Comparison of ENCODE assay signal across 10 cellular contexts in the genomic region with DNA sequence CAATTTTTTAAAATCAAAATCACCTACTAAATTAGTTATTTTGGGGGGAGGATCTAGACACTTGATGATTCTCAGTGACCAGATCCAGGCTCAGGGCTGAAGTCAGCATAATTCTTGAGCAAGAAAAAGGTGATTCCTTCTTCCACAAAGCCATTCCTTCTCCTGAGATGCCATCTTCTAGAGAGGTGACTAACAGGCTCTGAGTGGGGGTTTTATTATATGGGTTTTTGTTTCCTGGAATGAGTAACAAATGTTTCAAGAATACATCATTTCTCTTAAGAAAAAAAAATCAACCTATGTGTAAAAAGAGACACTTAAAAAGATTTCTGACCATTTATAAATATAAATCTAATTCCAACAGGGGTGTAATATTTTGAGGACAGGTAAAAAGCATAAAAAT.
DNase-seq lines count a peak whose midpoint lies in the region; ATAC-seq and TF ChIP-seq lines count a peak whose summit lies in the region.
"Had no signal": no experiment of that assay in that cellular context is flagged by ENCODE, and none has a peak within 500 bp of the region (broad histone marks: within the 10 kb centered on the region; RNA-seq: fewer than 3 reads in every experiment).

No MANE protein-coding gene starts in this region.

- TF ChIP-seq CTCF in RWPE2 (IDR thresholded peaks at IDR 0.05; ENCODE audit: poor library complexity, severe bottlenecking) (no peak), fibroblast of mammary gland (conservative IDR thresholded peaks at IDR 0.05; ENCODE audit: control insufficient read depth, insufficient read depth, low read depth, low read length) (no peak)

- no peaks in the 10 kb centered on the region for H3K36me3 ChIP-seq in RWPE2 (ENCODE audit: low read depth)
- H3K36me3 ChIP-seq: MG63 had no signal

- peak; percentile 85 for ATAC-seq in RWPE2 (ENCODE audit: low read depth)
- ATAC-seq in sciatic nerve: no peak

- in situ Hi-C loops in ACHN (cut with HindIII; ENCODE audit: low pct_ligation_motif_present, low pct_unique_long_range_greater_than_20kb, low sequenced_read_pairs): loop anchor here (25.0 kb wide), 1 partner anchor 199 kb away; no protein-coding TSS in a partner anchor

- H3K4me1 ChIP-seq in RWPE2 (ENCODE audit: insufficient read depth, poor library complexity, severe bottlenecking): peaks cover 22% of the 10 kb centered on the region

- H3K4me3 ChIP-seq in RWPE2 (ENCODE audit: severe bottlenecking): no peak overlapping the region
- no peak overlapping the region for H3K4me3 ChIP-seq in fibroblast of mammary gland (ENCODE audit: control insufficient read depth, low read depth, low read length)
- H3K4me3 ChIP-seq: MG63 had no signal

- DNase-seq in ACHN: peak; percentile 22
- peak; percentile 72 for DNase-seq in EH (ENCODE audit: low read depth)
- peak; percentile 20 for DNase-seq in RWPE2 (ENCODE audit: low spot score)
- DNase-seq in fibroblast of mammary gland (ENCODE audit: low read depth): peak; percentile 46
- DNase-seq in HuH-7.5 (ENCODE audit: low spot score): no peak
- no peak for DNase-seq in HUDEP-2 (lab: John Stamatoyannopoulos, UW; ENCODE audit: unreplicated experiment in 76 of 76)
- no peak for DNase-seq in sciatic nerve (ENCODE audit: low spot score)
- no peak for DNase-seq in NCI-H1436 (lab: John Stamatoyannopoulos, UW)
- DNase-seq: MG63, NCI-H2107 had no signal

- intact Hi-C loops in sciatic nerve (cut with DNase I): no loop called here

- H3K27me3 ChIP-seq in RWPE2 (ENCODE audit: insufficient read depth, poor library complexity, severe bottlenecking): no peaks in the 10 kb centered on the region
- H3K27me3 ChIP-seq: MG63 had no signal

- no peaks in the 10 kb centered on the region for H3K9me3 ChIP-seq in RWPE2 (ENCODE audit: severe bottlenecking)
- H3K9me3 ChIP-seq: MG63 had no signal

- peak overlapping the region; percentile 30 for H3K27ac ChIP-seq in RWPE2 (ENCODE audit: poor library complexity, severe bottlenecking)

Comparison
In these comparisons a context has a peak if more than half of its experiments do, and no peak if none do; other contexts are left out.
1. DNase-seq: peak in ACHN (single experiment), EH (single experiment), RWPE2 (single experiment) and fibroblast of mammary gland (single experiment); none in HuH-7.5 (single experiment), HUDEP-2 (0 of 76), sciatic nerve (single experiment) and NCI-H1436 (single experiment).